In the genomic region with DNA sequence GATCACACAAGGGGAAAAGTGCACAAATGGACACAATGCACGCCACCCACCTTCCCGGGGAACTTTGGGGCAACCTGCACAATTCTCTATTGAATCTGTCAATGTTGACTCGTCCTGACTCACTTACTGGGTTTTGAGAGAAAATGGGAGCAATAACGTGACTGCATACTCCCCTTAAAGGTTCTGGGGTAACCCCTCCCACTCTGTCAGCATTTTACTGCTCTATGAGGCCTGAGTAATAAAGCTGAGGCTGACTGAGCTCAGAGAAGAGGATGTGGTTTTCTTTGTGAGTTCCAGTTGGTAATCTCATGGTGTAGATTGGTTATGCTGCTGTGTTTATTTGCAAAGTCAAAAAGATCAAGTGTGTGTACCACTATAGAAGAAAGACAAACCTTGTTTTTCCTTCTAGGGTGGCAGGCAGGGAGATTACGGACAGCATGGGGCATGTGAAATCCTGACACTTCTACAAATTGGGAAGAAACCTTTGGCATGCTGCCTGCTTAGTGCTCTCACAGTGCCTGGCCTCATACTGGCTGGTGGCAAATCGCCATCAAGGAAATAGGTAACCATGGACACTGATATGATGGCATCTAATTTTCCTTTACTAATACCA, we compare ENCODE assay signal across 8 cellular contexts. TPM values are rescaled to one million over a fixed set of nuclear protein-coding genes. Genes with fewer than 3 reads are reported as not detected.
DNase-seq lines count a peak whose midpoint lies in the region; ATAC-seq, FAIRE-seq and TF ChIP-seq lines count a peak whose summit lies in the region.

No MANE protein-coding gene starts in this region.

- H2AFZ ChIP-seq in GM23338 (no peak overlapping the region), endothelial cell of umbilical vein (ENCODE audit: low read depth, low read length) (peak overlapping the region; percentile 34)

- peak overlapping the region; percentile 21 for H3K4me3 ChIP-seq in GM12865 (ENCODE audit: low read depth, low read length)
- no peak overlapping the region for H3K4me3 ChIP-seq in GM23338
- H3K4me3 ChIP-seq in endothelial cell of umbilical vein (replicated peaks in 1 of 3; ENCODE audit: insufficient read depth in 1 of 3, low read depth in 1 of 3, low read length in 3 of 3): no peak overlapping the region

- H3K4me1 ChIP-seq in GM23338 (ENCODE audit: insufficient read depth): no peaks in the 10 kb centered on the region
- H3K4me1 ChIP-seq in endothelial cell of umbilical vein (ENCODE audit: control insufficient read depth, extremely low read depth, insufficient read depth, low read length): peaks cover 26% of the 10 kb centered on the region

- H3K27me3 Mint-ChIP-seq in GM23338 (ENCODE audit: insufficient read depth, low read depth, poor library complexity): peaks cover 2% of the 10 kb centered on the region

- no peaks in the 10 kb centered on the region for H3K79me2 ChIP-seq in GM23338 (replicated peaks; ENCODE audit: insufficient read depth)
- H3K79me2 ChIP-seq in endothelial cell of umbilical vein (ENCODE audit: control insufficient read depth, insufficient read depth, low read length): no peaks in the 10 kb centered on the region

- no peak overlapping the region for H3K27ac ChIP-seq in GM23338 (ENCODE audit: low read depth)
- peak overlapping the region; percentile 74 for H3K27ac ChIP-seq in endothelial cell of umbilical vein (ENCODE audit: insufficient read depth, low read depth, low read length)

- H3K36me3 ChIP-seq in GM23338 (ENCODE audit: insufficient read depth): peaks cover 9% of the 10 kb centered on the region; the same call in 1 of the 2 replicates
- H3K36me3 ChIP-seq in endothelial cell of umbilical vein (ENCODE audit: control insufficient read depth in 2 of 2, extremely low read depth in 1 of 2, insufficient read depth in 2 of 2, low read length in 2 of 2): peaks cover 0 to 7% of the 10 kb centered on the region in 2 experiments

- no peaks in the 10 kb centered on the region for H3K9me3 ChIP-seq in endothelial cell of umbilical vein (replicated peaks; ENCODE audit: control insufficient read depth, insufficient read depth, low read length)

- no peak overlapping the region for H3K9ac ChIP-seq in endothelial cell of umbilical vein (replicated peaks; ENCODE audit: extremely low read depth, insufficient read depth, low read length)

- CTCF ChIA-PET in endothelial cell of umbilical vein (lab: Charles Lee): interaction anchor here (0.5 to 3.9 kb wide), 7 partner anchors 9 to 443 kb away, joined by 3 to 27 read pairs (median 4); a partner anchor contains a TSS

- no peaks in the 10 kb centered on the region for H3K9me2 ChIP-seq in GM23338 (ENCODE audit: insufficient read depth)

- BruUV-seq in endothelial cell of umbilical vein (replicated peaks; lab: Mats Ljungman, UMichigan): no TSS peak

- H3K27ac Mint-ChIP-seq in GM23338: 0 out of 2 replicates have a peak overlapping the region, but pooled peaks have one; percentile 18

- no peaks in the 10 kb centered on the region for H3K9me3 Mint-ChIP-seq in GM23338

- peak; percentile 80 for FAIRE-seq in endothelial cell of umbilical vein (lab: Jason Lieb, UNC)

- H3K4me2 ChIP-seq in GM23338: no peak overlapping the region
- peak overlapping the region; percentile 61 for H3K4me2 ChIP-seq in endothelial cell of umbilical vein (ENCODE audit: insufficient read depth, low read length)

- TF ChIP-seq CTCF in GM12865 (IDR thresholded peaks at IDR 0.05; ENCODE audit: insufficient read depth, low read depth, low read length, missing control alignments) (no peak), GM23338 (conservative IDR thresholded peaks at IDR 0.05; ENCODE audit: low read depth in 2 of 2) (no peak), endothelial cell of umbilical vein (IDR thresholded peaks at IDR 0.05; ENCODE audit: extremely low read depth in 1 of 2, insufficient read depth in 1 of 2, low read depth in 1 of 2, low read length in 2 of 2) (no peak)

- H3K27me3 ChIP-seq in GM23338 (ENCODE audit: insufficient read depth) (no peaks in the 10 kb centered on the region), endothelial cell of umbilical vein (ENCODE audit: control insufficient read depth in 2 of 2, insufficient read depth in 2 of 2, low read length in 2 of 2) (no peaks in the 10 kb centered on the region)

- no peaks in the 10 kb centered on the region for H3K9me1 ChIP-seq in endothelial cell of umbilical vein (replicated peaks; ENCODE audit: control insufficient read depth, extremely low read depth, insufficient read depth, low read length)

- no peak for ATAC-seq in GM23338

- H3K4me3 Mint-ChIP-seq in GM23338: no peak overlapping the region

- H3K4me1 Mint-ChIP-seq in GM23338: no peaks in the 10 kb centered on the region; the same call in 2 of the 3 replicates

- no peaks in the 10 kb centered on the region for H3F3A ChIP-seq in GM23338 (replicated peaks; ENCODE audit: low read depth)

- intact Hi-C loops in endothelial cell of umbilical vein (cut with micrococcal nuclease): no loop called here

- peaks cover 5% of the 10 kb centered on the region for H3K36me3 Mint-ChIP-seq in GM23338 (ENCODE audit: low read depth)

- DNase-seq in GM12865 (ENCODE audit: low read depth) (peak; percentile 90), GM23338 (ENCODE audit: low spot score) (no peak), LHCN-M2 (ENCODE audit: low read depth) (peak; percentile 97), endothelial cell of umbilical vein (ENCODE audit: low read depth, low spot score) (peak; percentile 79), pons (ENCODE audit: low spot score) (no peak), NCI-H446 treated with DMSO at 0.1 percent for 48 hours (lab: John Stamatoyannopoulos, UW) (no peak)
- peak; percentile 49 for DNase-seq in activated CD4-positive, CD25-positive, alpha-beta regulatory T cell treated with anti-CD3 and anti-CD28 coated beads, Interleukin-2, amount 50 U/mL, for 72 hours
- peak; percentile 41 to 47 for DNase-seq in stimulated activated CD4-positive, alpha-beta T cell treated with anti-CD3 and anti-CD28 coated beads, Interleukin-15, amount 100 ng/mL, for 48 hours (ENCODE audit: low read depth in 2 of 2)

- H4K20me1 ChIP-seq in GM23338 (replicated peaks; ENCODE audit: insufficient read depth) (no peaks in the 10 kb centered on the region; the same call in 1 of the 2 replicates), endothelial cell of umbilical vein (replicated peaks; ENCODE audit: control insufficient read depth, extremely low read depth, insufficient read depth, low read length) (no peaks in the 10 kb centered on the region)

- dilution Hi-C loops in endothelial cell of umbilical vein (cut with MboI; ENCODE audit: extremely low pct_ligation_motif_present, low sequenced_read_pairs): no loop called here

- POLR2A ChIA-PET in endothelial cell of umbilical vein (lab: Charles Lee): no interaction called here

- no peak for TF ChIP-seq POLR2A in endothelial cell of umbilical vein (IDR thresholded peaks at IDR 0.05; ENCODE audit: low read depth, low read length)

TF ChIP-seq in GM23338, 12 proteins besides CTCF, POLR2A, EP300 and RAD21 (continues in another document):
- TF ChIP-seq POLR2AphosphoS5 (IDR thresholded peaks at IDR 0.05; ENCODE audit: low read depth) (no peak), STAT1 (IDR thresholded peaks at IDR 0.05; ENCODE audit: unreplicated experiment) (no peak), CREB1 (CRISPR knock-in tag; IDR thresholded peaks at IDR 0.05; ENCODE audit: low read depth) (no peak)

TF ChIP-seq in endothelial cell of umbilical vein, 7 proteins besides CTCF, POLR2A, EP300 and RAD21 (continues in another document):
- TF ChIP-seq, protein P1, sequence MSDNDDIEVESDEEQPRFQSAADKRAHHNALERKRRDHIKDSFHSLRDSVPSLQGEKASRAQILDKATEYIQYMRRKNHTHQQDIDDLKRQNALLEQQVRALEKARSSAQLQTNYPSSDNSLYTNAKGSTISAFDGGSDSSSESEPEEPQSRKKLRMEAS (IDR thresholded peaks at IDR 0.05; ENCODE audit: insufficient read depth, insufficient read length): no peak

RNA-seq across cellular contexts. Expression of a gene that starts 16.1 kb away (rescaled TPM):
- total RNA-seq in GM23338 (2014; rRNA removed; shearing (Covaris generic)): not detected in 2 replicates
- polyA plus RNA-seq in GM23338 (2016; fragmentation: Nextera tagmentation; extraction: Ambion mirVana) (0.60 and 1.2 TPM in 2 replicates), endothelial cell of umbilical vein (0.10 TPM in 1 of 2 replicates, not detected in the other)
- total RNA-seq in LHCN-M2 (2014; rRNA removed) (not detected in 2 replicates), endothelial cell of umbilical vein (not detected in 2 replicates)
- polyA plus RNA-seq in LHCN-M2 (2012): 0.06 TPM
- polyA plus RNA-seq in endothelial cell of umbilical vein (2011; cell fraction: cytosol; rRNA removed): 0.07 and 0.10 TPM in 2 replicates
- 0.24 and 0.27 TPM in 2 replicates for polyA plus RNA-seq in endothelial cell of umbilical vein (2011; cell fraction: nucleus; rRNA removed)
- polyA plus RNA-seq in endothelial cell of umbilical vein (2012): 0.30 TPM in 1 of 2 replicates, not detected in the other
- 0.41 TPM in 1 of 2 replicates, not detected in the other for polyA minus RNA-seq in endothelial cell of umbilical vein
- not detected for polyA minus RNA-seq in endothelial cell of umbilical vein (2011; cell fraction: cytosol; rRNA and poly(A)+ RNA removed)
- polyA minus RNA-seq in endothelial cell of umbilical vein (2011; cell fraction: nucleus; rRNA and poly(A)+ RNA removed): not detected in 2 replicates

RNA-seq across cellular contexts. Expression of a gene that starts 23.9 kb away (rescaled TPM):
- total RNA-seq in GM23338 (2014; rRNA removed; shearing (Covaris generic)): not detected in 2 replicates
- polyA plus RNA-seq in GM23338 (2016; fragmentation: Nextera tagmentation; extraction: Ambion mirVana): not detected in 2 replicates
- not detected in 2 replicates for total RNA-seq in LHCN-M2 (2014; rRNA removed)
- not detected for polyA plus RNA-seq in LHCN-M2 (2012)
- total RNA-seq in endothelial cell of umbilical vein: not detected in 2 replicates
- polyA plus RNA-seq in endothelial cell of umbilical vein: not detected in 2 replicates
- not detected in 2 replicates for polyA plus RNA-seq in endothelial cell of umbilical vein (2011; cell fraction: cytosol; rRNA removed)
- polyA plus RNA-seq in endothelial cell of umbilical vein (2011; cell fraction: nucleus; rRNA removed): not detected in 2 replicates
- not detected in 2 replicates for polyA plus RNA-seq in endothelial cell of umbilical vein (2012)
- polyA minus RNA-seq in endothelial cell of umbilical vein: not detected in 2 replicates
- not detected for polyA minus RNA-seq in endothelial cell of umbilical vein (2011; cell fraction: cytosol; rRNA and poly(A)+ RNA removed)
- polyA minus RNA-seq in endothelial cell of umbilical vein (2011; cell fraction: nucleus; rRNA and poly(A)+ RNA removed): not detected in 2 replicates

RNA-seq across cellular contexts. Expression of a gene that starts 30.5 kb away (rescaled TPM):
- not detected in 2 replicates for total RNA-seq in GM23338 (2014; rRNA removed; shearing (Covaris generic))
- polyA plus RNA-seq in GM23338 (2016; fragmentation: Nextera tagmentation; extraction: Ambion mirVana): not detected in 2 replicates
- total RNA-seq in LHCN-M2 (2014; rRNA removed): not detected in 2 replicates
- not detected for polyA plus RNA-seq in LHCN-M2 (2012)
- total RNA-seq in endothelial cell of umbilical vein: not detected in 2 replicates
- not detected in 2 replicates for polyA plus RNA-seq in endothelial cell of umbilical vein
- polyA plus RNA-seq in endothelial cell of umbilical vein (2011; cell fraction: cytosol; rRNA removed): not detected in 2 replicates
- not detected in 2 replicates for polyA plus RNA-seq in endothelial cell of umbilical vein (2011; cell fraction: nucleus; rRNA removed)
- polyA plus RNA-seq in endothelial cell of umbilical vein (2012): not detected in 2 replicates
- not detected in 2 replicates for polyA minus RNA-seq in endothelial cell of umbilical vein
- polyA minus RNA-seq in endothelial cell of umbilical vein (2011; cell fraction: cytosol; rRNA and poly(A)+ RNA removed): not detected
- not detected in 2 replicates for polyA minus RNA-seq in endothelial cell of umbilical vein (2011; cell fraction: nucleus; rRNA and poly(A)+ RNA removed)

Comparison
In these comparisons a context has a peak if more than half of its experiments do, and no peak if none do; other contexts are left out.
1. DNase-seq: peak in GM12865 (single experiment), LHCN-M2 (single experiment), activated CD4-positive, CD25-positive, alpha-beta regulatory T cell treated with anti-CD3 and anti-CD28 coated beads, Interleukin-2, amount 50 U/mL, for 72 hours (single experiment), endothelial cell of umbilical vein (single experiment) and stimulated activated CD4-positive, alpha-beta T cell treated with anti-CD3 and anti-CD28 coated beads, Interleukin-15, amount 100 ng/mL, for 48 hours (2 of 2); none in GM23338 (single experiment), pons (single experiment) and NCI-H446 treated with DMSO at 0.1 percent for 48 hours (single experiment).